In genomic region chr1:204493145-204493881, GRCh38 we compare ENCODE assay signal across 7 cellular contexts. TPM values are rescaled to one million over a fixed set of nuclear protein-coding genes. Genes with fewer than 3 reads are reported as not detected.
A peak's percentile ranks its signal among the peaks of the same experiment; 100 is the strongest.
DNase-seq lines count a peak whose midpoint lies in the region; ATAC-seq and TF ChIP-seq lines count a peak whose summit lies in the region.

No MANE protein-coding gene starts in this region.

- no peaks in the 10 kb centered on the region; the same call in 1 of the 2 replicates for H3K36me3 ChIP-seq in GM06990 (ENCODE audit: control insufficient read depth, insufficient read depth, low read length)
- no peaks in the 10 kb centered on the region for H3K36me3 ChIP-seq in left ventricle myocardium inferior
- H3K36me3 ChIP-seq in psoas muscle (ENCODE audit: insufficient read depth in 1 of 2, low read depth in 1 of 2): no peaks in the 10 kb centered on the region

- peak overlapping the region; percentile 88 for H3K4me3 ChIP-seq in GM06990 (replicated peaks; ENCODE audit: low read depth, low read length)
- H3K4me3 ChIP-seq in left ventricle myocardium inferior: peak overlapping the region; percentile 87
- peak overlapping the region; percentile 87 for H3K4me3 ChIP-seq in psoas muscle

- DNase-seq in GM06990 (ENCODE audit: extremely low read depth, insufficient read length) (no peak), NCI-H1105 (lab: John Stamatoyannopoulos, UW) (peak; percentile 60), left ventricle myocardium inferior (peak; percentile 74), psoas muscle (peak; percentile 71 to 85)
- DNase-seq in activated naive CD8-positive, alpha-beta T cell treated with anti-CD3 and anti-CD28 coated beads, Interleukin-2, amount 10 ng/mL, durations not matched to agents 7 days and 5 days: peak; percentile 56

- POLR2A ChIA-PET in activated naive CD8-positive, alpha-beta T cell treated with anti-CD3 and anti-CD28 coated beads, Interleukin-2, amount 10 ng/mL, durations not matched to agents 7 days and 5 days (lab: Charles Lee): interaction anchor here (0.6 to 3.5 kb wide), 18 partner anchors 9 to 719 kb away, joined by 3 to 41 read pairs (median 4); partner anchors contain the start of gene MDM4

- TF ChIP-seq CTCF in GM06990 (IDR thresholded peaks at IDR 0.05; ENCODE audit: insufficient read depth, low read length, poor library complexity, severe bottlenecking) (no peak), left ventricle myocardium inferior (IDR thresholded peaks at IDR 0.05; ENCODE audit: borderline replicate concordance) (no peak), psoas muscle (IDR thresholded peaks at IDR 0.05) (no peak)

- 17 to 25% (median 23%) methylated on average over 11 of the region's 11 CpGs for WGBS in psoas muscle, 3 donors

- peaks cover 42% of the 10 kb centered on the region for H3K4me1 Mint-ChIP-seq in activated naive CD8-positive, alpha-beta T cell treated with anti-CD3 and anti-CD28 coated beads, Interleukin-2, amount 10 ng/mL, durations not matched to agents 7 days and 5 days

- peaks cover 17% of the 10 kb centered on the region for H3K36me3 Mint-ChIP-seq in activated naive CD8-positive, alpha-beta T cell treated with anti-CD3 and anti-CD28 coated beads, Interleukin-2, amount 10 ng/mL, durations not matched to agents 7 days and 5 days

- peak overlapping the region; percentile 91 for H3K27ac Mint-ChIP-seq in activated naive CD8-positive, alpha-beta T cell treated with anti-CD3 and anti-CD28 coated beads, Interleukin-2, amount 10 ng/mL, durations not matched to agents 7 days and 5 days

- no peaks in the 10 kb centered on the region for H3K27me3 ChIP-seq in GM06990 (replicated peaks; ENCODE audit: control insufficient read depth, insufficient read depth, low read length)
- no peaks in the 10 kb centered on the region for H3K27me3 ChIP-seq in left ventricle myocardium inferior (ENCODE audit: low read depth)
- no peaks in the 10 kb centered on the region for H3K27me3 ChIP-seq in psoas muscle (ENCODE audit: insufficient read depth in 3 of 3, low read length in 2 of 3)

- H3K4me3 Mint-ChIP-seq in activated naive CD8-positive, alpha-beta T cell treated with anti-CD3 and anti-CD28 coated beads, Interleukin-2, amount 10 ng/mL, durations not matched to agents 7 days and 5 days: peak overlapping the region; percentile 95

- no peak for ATAC-seq in activated naive CD8-positive, alpha-beta T cell treated with anti-CD3 and anti-CD28 coated beads, Interleukin-2, amount 10 ng/mL, durations not matched to agents 7 days and 5 days (ENCODE audit: low read depth)
- ATAC-seq in psoas muscle: peak; percentile 17 to 46 (median 32)
- ATAC-seq in GM18870 (IDR thresholded peaks at IDR 0.05; ENCODE audit: unreplicated experiment): no peak
- no peak for ATAC-seq in HG02938 (IDR thresholded peaks at IDR 0.05; ENCODE audit: unreplicated experiment)

- H3K27me3 Mint-ChIP-seq in activated naive CD8-positive, alpha-beta T cell treated with anti-CD3 and anti-CD28 coated beads, Interleukin-2, amount 10 ng/mL, durations not matched to agents 7 days and 5 days: no peaks in the 10 kb centered on the region

- H3K9me3 Mint-ChIP-seq in activated naive CD8-positive, alpha-beta T cell treated with anti-CD3 and anti-CD28 coated beads, Interleukin-2, amount 10 ng/mL, durations not matched to agents 7 days and 5 days: no peaks in the 10 kb centered on the region

- H3K4me1 ChIP-seq in left ventricle myocardium inferior: peaks cover 67% of the 10 kb centered on the region
- H3K4me1 ChIP-seq in psoas muscle: peaks cover 20% of the 10 kb centered on the region

- intact Hi-C loops in left ventricle myocardium inferior (cut with micrococcal nuclease): no loop called here
- intact Hi-C loops in psoas muscle (cut with DNase I): no loop called here

- H3K27ac ChIP-seq in left ventricle myocardium inferior (replicated peaks) (peak overlapping the region; percentile 98), psoas muscle (peak overlapping the region; percentile 79)

- H3K9me3 ChIP-seq in left ventricle myocardium inferior (replicated peaks): no peaks in the 10 kb centered on the region
- no peaks in the 10 kb centered on the region for H3K9me3 ChIP-seq in psoas muscle

RNA-seq across cellular contexts. Expression of gene PIK3C2B, which starts 1.3 kb away (rescaled TPM):
- total RNA-seq in activated naive CD8-positive, alpha-beta T cell treated with anti-CD3 and anti-CD28 coated beads, Interleukin-2, amount 10 ng/mL, durations not matched to agents 7 days and 5 days: 10 to 100 TPM; 37.1 to 41.8 TPM
- total RNA-seq in left ventricle myocardium inferior (18.5 TPM), psoas muscle (10 to 100 TPM in 3 of 4 donors, 1 to 10 TPM in 1; 8.2 to 20.9 (median 13.9) TPM)
- 1 to 10 TPM; 1.9 to 3.9 (median 1.9) TPM for polyA plus RNA-seq in psoas muscle

RNA-seq across cellular contexts. Expression of gene MDM4, which starts 22.9 kb away (rescaled TPM):
- 100 to 1,000 TPM; 118 to 143 TPM for total RNA-seq in activated naive CD8-positive, alpha-beta T cell treated with anti-CD3 and anti-CD28 coated beads, Interleukin-2, amount 10 ng/mL, durations not matched to agents 7 days and 5 days
- 29.3 TPM for total RNA-seq in left ventricle myocardium inferior
- 10 to 100 TPM; 33.4 to 67.0 (median 41.1) TPM for total RNA-seq in psoas muscle
- polyA plus RNA-seq in psoas muscle: 1 to 10 TPM; 5.0 to 8.3 (median 6.5) TPM

Comparison
In these comparisons a context has a peak if more than half of its experiments do, and no peak if none do; other contexts are left out.
1. ATAC-seq: peak in psoas muscle (4 of 4); none in activated naive CD8-positive, alpha-beta T cell treated with anti-CD3 and anti-CD28 coated beads, Interleukin-2, amount 10 ng/mL, durations not matched to agents 7 days and 5 days (single experiment), GM18870 (single experiment) and HG02938 (single experiment).
2. Peak in every context shown above with its lines, with median percentiles within 50 percentile points of each other: H3K4me3 ChIP-seq.